ENCODE assay signal across 8 cellular contexts in the genomic region with DNA sequence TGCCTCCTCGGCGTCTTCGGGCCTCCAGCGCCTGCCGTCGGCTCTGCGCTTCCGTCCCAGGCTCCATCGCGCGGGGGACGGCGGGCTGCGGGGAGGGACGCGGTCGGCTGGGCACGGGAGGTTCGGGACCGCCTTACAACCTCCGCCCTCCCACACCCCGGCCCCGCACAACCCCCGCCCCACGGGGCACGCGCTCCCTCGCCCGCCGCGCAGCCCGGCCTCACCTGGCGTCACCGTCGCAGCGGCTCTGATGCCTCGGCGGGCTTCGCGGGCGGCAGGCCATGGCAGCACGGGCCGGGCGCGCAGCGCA. TPM values are rescaled to one million over a fixed set of nuclear protein-coding genes. Genes with fewer than 3 reads are reported as not detected.
DNase-seq lines count a peak whose midpoint lies in the region; ATAC-seq and TF ChIP-seq lines count a peak whose summit lies in the region.

No MANE protein-coding gene starts in this region.

- H3K4me1 Mint-ChIP-seq in type B pancreatic cell (ENCODE audit: unreplicated experiment) = peaks cover 24% of the 10 kb centered on the region

- H3K27ac ChIP-seq in Karpas-422 (ENCODE audit: low read length) (peak overlapping the region; percentile 89), cingulate gyrus (ENCODE audit: low read depth, low read length) (peak overlapping the region; percentile 99), muscle layer of duodenum (ENCODE audit: low read length) (no peak overlapping the region)

- DNase-seq in Karpas-422 (no peak), NCI-H1417 treated with DMSO at 0.1 percent for 48 hours (lab: John Stamatoyannopoulos, UW) (no peak), type B pancreatic cell (ENCODE audit: extremely low spot score, unreplicated experiment) (no peak), ecto neural progenitor cell (ENCODE audit: low spot score) (no peak)
- DNase-seq in activated CD8-positive, alpha-beta memory T cell treated with anti-CD3 and anti-CD28 coated beads, Interleukin-2, amount 50 U/mL, for 4 hours = no peak

- peaks cover 58% of the 10 kb centered on the region for H4K20me1 ChIP-seq in Karpas-422 (ENCODE audit: insufficient read depth, low read depth, low read length)

- H3K4me1 ChIP-seq in Karpas-422 (ENCODE audit: low read length) (peaks cover 44% of the 10 kb centered on the region), muscle layer of duodenum (ENCODE audit: control insufficient read depth in 1 of 2, insufficient read depth in 2 of 2, low read length in 2 of 2) (peaks cover 9 to 23% of the 10 kb centered on the region in 2 donors)

- H3K27ac Mint-ChIP-seq in type B pancreatic cell = no peak overlapping the region

- peaks cover 89% of the 10 kb centered on the region for H3K79me2 ChIP-seq in Karpas-422 (ENCODE audit: low read length)

- no peak overlapping the region for H3K4me3 Mint-ChIP-seq in type B pancreatic cell

- peak overlapping the region; percentile 95 for H3K9ac ChIP-seq in Karpas-422 (ENCODE audit: low read length)

- H3K27me3 Mint-ChIP-seq in type B pancreatic cell = no peaks in the 10 kb centered on the region

- no peaks in the 10 kb centered on the region for H3K9me3 ChIP-seq in Karpas-422 (ENCODE audit: low read length)
- H3K9me3 ChIP-seq in muscle layer of duodenum (ENCODE audit: control insufficient read depth in 1 of 2, low read length in 2 of 2) = no peaks in the 10 kb centered on the region

- no peaks in the 10 kb centered on the region for H3K9me2 ChIP-seq in Karpas-422 (replicated peaks; ENCODE audit: insufficient read depth, low read length)

- H3K4me2 ChIP-seq in Karpas-422 (ENCODE audit: low read depth, low read length, poor library complexity, severe bottlenecking) = peak overlapping the region; percentile 88

- H2AFZ ChIP-seq in Karpas-422 (ENCODE audit: low read length) = no peak overlapping the region

- H3K36me3 ChIP-seq in Karpas-422 (ENCODE audit: insufficient read depth, low read length) (peaks cover 25% of the 10 kb centered on the region), muscle layer of duodenum (ENCODE audit: control insufficient read depth in 1 of 2, insufficient read depth in 2 of 2, low read length in 2 of 2) (peaks cover 0 to 3% of the 10 kb centered on the region in 2 donors)

- H3K27me3 ChIP-seq in Karpas-422 (ENCODE audit: low read length) (no peaks in the 10 kb centered on the region), muscle layer of duodenum (ENCODE audit: low read depth, low read length) (no peaks in the 10 kb centered on the region)

- H3K9me3 Mint-ChIP-seq in type B pancreatic cell = no peaks in the 10 kb centered on the region

- H3K4me3 ChIP-seq in Karpas-422 (ENCODE audit: low read length) (peak overlapping the region; percentile 92), muscle layer of duodenum (ENCODE audit: low read depth in 1 of 2, low read length in 2 of 2) (peak overlapping the region; percentile 81 to 89)

- no peak for TF ChIP-seq CTCF in type B pancreatic cell (conservative IDR thresholded peaks at IDR 0.05)

- peaks cover 21% of the 10 kb centered on the region for H3K36me3 Mint-ChIP-seq in type B pancreatic cell

- peak; percentile 9 for ATAC-seq in GM19452 (IDR thresholded peaks at IDR 0.05; ENCODE audit: unreplicated experiment)

RNA-seq across cellular contexts. Expression of a gene that starts 0.3 kb away (rescaled TPM):
- 82.1 and 92.4 TPM in 2 replicates for total RNA-seq in Karpas-422 (2014; rRNA removed; shearing (Covaris generic); ENCODE audit: low replicate concordance)
- 40.2 and 46.0 TPM in 2 replicates for total RNA-seq in type B pancreatic cell (ENCODE audit: low replicate concordance)

RNA-seq across cellular contexts. Expression of a gene that starts 9.3 kb away (rescaled TPM):
- total RNA-seq in Karpas-422 (2014; rRNA removed; shearing (Covaris generic); ENCODE audit: low replicate concordance) = 21.8 and 39.4 TPM in 2 replicates
- total RNA-seq in type B pancreatic cell (ENCODE audit: low replicate concordance) = 38.5 and 41.0 TPM in 2 replicates

RNA-seq across cellular contexts. Expression of a gene that starts 9.5 kb away (rescaled TPM):
- total RNA-seq in Karpas-422 (2014; rRNA removed; shearing (Covaris generic); ENCODE audit: low replicate concordance) = 22.0 and 37.6 TPM in 2 replicates
- total RNA-seq in type B pancreatic cell (ENCODE audit: low replicate concordance) = 35.9 and 91.4 TPM in 2 replicates

RNA-seq across cellular contexts. Expression of a gene that starts 27.7 kb away (rescaled TPM):
- total RNA-seq in Karpas-422 (2014; rRNA removed; shearing (Covaris generic); ENCODE audit: low replicate concordance) = 1.5 and 3.6 TPM in 2 replicates
- 0.90 and 3.2 TPM in 2 replicates for total RNA-seq in type B pancreatic cell (ENCODE audit: low replicate concordance)
